ENCODE assay signal across 1 cellular context in the genomic region with DNA sequence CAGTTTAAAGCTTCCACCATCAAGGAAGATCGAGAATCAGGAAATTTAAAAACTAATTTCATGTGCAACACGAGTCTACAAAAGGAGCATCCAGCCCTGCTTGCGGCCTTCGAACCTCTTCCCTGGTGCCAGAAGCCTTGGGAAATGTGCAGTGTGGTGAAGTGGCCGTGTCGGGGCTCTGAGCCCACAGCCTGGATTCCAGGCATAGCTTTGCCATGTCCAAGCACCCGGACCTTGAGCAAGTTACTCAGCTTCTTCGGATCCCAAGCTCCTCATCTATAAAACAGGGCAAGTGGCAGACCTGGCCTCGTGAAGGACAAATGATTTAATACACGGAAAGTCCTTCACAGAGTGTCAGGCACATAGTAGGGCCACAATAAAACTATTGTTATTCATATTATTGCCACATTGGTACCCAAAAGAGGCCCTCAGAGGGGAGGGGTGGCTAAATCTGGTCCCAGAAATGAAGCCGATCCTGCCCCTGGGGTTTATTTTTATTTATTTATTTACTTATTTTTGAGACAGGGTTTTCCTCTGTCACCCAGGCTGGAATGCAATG.
TF ChIP-seq lines count a peak whose summit lies in the region.

No MANE protein-coding gene starts in this region.

TF ChIP-seq in HepG2, 621 proteins besides CTCF, POLR2A, EP300 and RAD21:
- TF ChIP-seq TEAD3 (CRISPR knock-in tag; optimal IDR thresholded peaks at IDR 0.05; ENCODE audit: borderline replicate concordance) = peak; percentile 41
- peak; percentile 89 for TF ChIP-seq ZKSCAN1 (IDR thresholded peaks at IDR 0.05; ENCODE audit: low read length)
- no peak for TF ChIP-seq MED8 (CRISPR knock-in tag; IDR thresholded peaks at IDR 0.05; ENCODE audit: insufficient replicate concordance)
- no peak for TF ChIP-seq FUBP1 (CRISPR knock-in tag; IDR thresholded peaks at IDR 0.05; ENCODE audit: borderline replicate concordance)
